Comparison of ENCODE assay signal across 14 cellular contexts in genomic region chr7:1046722-1047679, GRCh38. TPM values are rescaled to one million over a fixed set of nuclear protein-coding genes. Genes with fewer than 3 reads are reported as not detected.
DNase-seq lines count a peak whose midpoint lies in the region; TF ChIP-seq lines count a peak whose summit lies in the region.
"Had no signal": no experiment of that assay in that cellular context is flagged by ENCODE, and none has a peak within 500 bp of the region (broad histone marks: within the 10 kb centered on the region; RNA-seq: fewer than 3 reads in every experiment).

No MANE protein-coding gene starts in this region.

- peaks cover 73% of the 10 kb centered on the region for H3K4me1 Mint-ChIP-seq in brain

- H3K27me3 ChIP-seq in SK-N-SH (ENCODE audit: insufficient read depth): no peaks in the 10 kb centered on the region
- no peaks in the 10 kb centered on the region for H3K27me3 ChIP-seq in parathyroid adenoma (ENCODE audit: control insufficient read depth, insufficient read depth, low read length)
- H3K27me3 ChIP-seq: SJSA1 had no signal

- peaks cover 0 to 5% (median 0%) of the 10 kb centered on the region in 5 experiments for H3K9me3 Mint-ChIP-seq in brain

- TF ChIP-seq EP300 in SK-N-SH (IDR thresholded peaks at IDR 0.05; ENCODE audit: borderline replicate concordance in 1 of 2, low read depth in 1 of 2, low read length in 1 of 2): peak in 1 of 2 experiments; percentile 38; a peak in 1 of 4 replicates

- H3K27me3 Mint-ChIP-seq in brain: no peaks in the 10 kb centered on the region

- H4K20me1 ChIP-seq in SK-N-SH (ENCODE audit: insufficient read depth): peaks cover 40% of the 10 kb centered on the region

- H3K4me2 ChIP-seq in SK-N-SH (no peak overlapping the region), parathyroid adenoma (ENCODE audit: low read length) (peak overlapping the region; percentile 40)
- H3K4me2 ChIP-seq: KMS-11 had no signal

- H3K4me3 ChIP-seq in SK-N-SH (ENCODE audit: low read depth in 2 of 2, low read length in 1 of 2) (no peak overlapping the region), parathyroid adenoma (ENCODE audit: low read depth, low read length) (no peak overlapping the region)
- H3K4me3 ChIP-seq: SJSA1 had no signal

- POLR2A ChIA-PET in SK-N-SH (lab: Yijun Ruan, JAX): no interaction called here

- no peak overlapping the region for H3K9ac ChIP-seq in SK-N-SH
- no peak overlapping the region for H3K9ac ChIP-seq in parathyroid adenoma
- H3K9ac ChIP-seq: KMS-11 had no signal

- TF ChIP-seq CTCF in SK-N-SH (IDR thresholded peaks at IDR 0.05): no peak
- TF ChIP-seq CTCF in brain (conservative IDR thresholded peaks at IDR 0.05): no peak
- no peak for TF ChIP-seq CTCF in parathyroid adenoma (IDR thresholded peaks at IDR 0.05)

- H3K9me3 ChIP-seq in SK-N-SH: no peaks in the 10 kb centered on the region
- no peaks in the 10 kb centered on the region for H3K9me3 ChIP-seq in parathyroid adenoma (ENCODE audit: control insufficient read depth, low read length)
- H3K9me3 ChIP-seq: SJSA1 had no signal

- peaks cover 10 to 54% of the 10 kb centered on the region in 2 experiments for H3K4me1 ChIP-seq in SK-N-SH (ENCODE audit: control insufficient read depth in 1 of 2, insufficient read depth in 2 of 2, low read depth in 1 of 2, low read length in 1 of 2)
- peaks cover 29% of the 10 kb centered on the region for H3K4me1 ChIP-seq in parathyroid adenoma

- no peaks in the 10 kb centered on the region for H3K36me3 Mint-ChIP-seq in brain

- H2AFZ ChIP-seq in SK-N-SH (ENCODE audit: low read depth) (no peak overlapping the region), parathyroid adenoma (no peak overlapping the region)

- CTCF ChIA-PET in SK-N-SH (lab: Yijun Ruan, JAX): interaction anchor here (0.6 to 27.8 kb wide), 11 partner anchors 9 to 320 kb away, joined by 3 to 756 read pairs (median 4); partner anchors contain the start of genes DNAAF5, GPER1 and PRKAR1B

- H3K79me2 ChIP-seq in SK-N-SH (ENCODE audit: insufficient read depth): no peaks in the 10 kb centered on the region; the same call in 1 of the 2 replicates
- H3K79me2 ChIP-seq in parathyroid adenoma: peaks cover 21% of the 10 kb centered on the region

- H3K9me2 ChIP-seq in SK-N-SH: no peaks in the 10 kb centered on the region

- TF ChIP-seq RAD21 in SK-N-SH (IDR thresholded peaks at IDR 0.05; ENCODE audit: low read length): no peak

- H3K27ac Mint-ChIP-seq in brain: peak overlapping the region; percentile 38 to 86 (median 53)

- H3F3A ChIP-seq in SK-N-SH (replicated peaks; ENCODE audit: insufficient read depth): peaks cover 16% of the 10 kb centered on the region

- H3K36me3 ChIP-seq in SK-N-SH (replicated peaks in 1 of 2; ENCODE audit: control insufficient read depth in 1 of 2, insufficient read depth in 2 of 2, low read length in 1 of 2) (no peaks in the 10 kb centered on the region), parathyroid adenoma (ENCODE audit: control insufficient read depth, insufficient read depth, low read length) (no peaks in the 10 kb centered on the region)

- 89% methylated on average over 15 of the region's 15 CpGs for WGBS in SK-N-SH (ENCODE audit: low lambda C conversion rate)

- peak overlapping the region; percentile 30 to 95 (median 75) for H3K4me3 Mint-ChIP-seq in brain

- DNase-seq in activated CD4-positive, alpha-beta T cell treated with anti-CD3 and anti-CD28 coated beads for 1 hour: peak; percentile 35
- DNase-seq in activated CD4-positive, alpha-beta T cell treated with anti-CD3 and anti-CD28 coated beads, Interleukin-2, amount 50 U/mL, for 48 hours: no peak
- DNase-seq in SK-N-SH (peak; percentile 74), GM03348 (ENCODE audit: low spot score) (no peak), COR-L47 (lab: John Stamatoyannopoulos, UW) (no peak), NCI-H345 (lab: John Stamatoyannopoulos, UW) (no peak)
- DNase-seq: GF-D8, head of caudate nucleus, mesenchymal stem cell, NCI-H446 had no signal

- peak overlapping the region in 1 of 2 experiments; percentile 56; a peak in 1 of 4 replicates for H3K27ac ChIP-seq in SK-N-SH (ENCODE audit: low read depth in 2 of 2, low read length in 1 of 2)
- peak overlapping the region; percentile 12 for H3K27ac ChIP-seq in parathyroid adenoma
- H3K27ac ChIP-seq: KMS-11, SJSA1 had no signal

TF ChIP-seq in SK-N-SH, 30 proteins besides CTCF, POLR2A, EP300 and RAD21:
- TF ChIP-seq MXI1 (IDR thresholded peaks at IDR 0.05; ENCODE audit: low read depth, low read length) (peak; percentile 96), GABPA (IDR thresholded peaks at IDR 0.05; ENCODE audit: low read depth) (no peak), GATA2 (CRISPR knock-in tag; IDR thresholded peaks at IDR 0.05) (peak; percentile 90), CHD2 (IDR thresholded peaks at IDR 0.05; ENCODE audit: low read length, partially characterized antibody) (peak; percentile 28), ELF1 (IDR thresholded peaks at IDR 0.05) (no peak), RCOR1 (IDR thresholded peaks at IDR 0.05; ENCODE audit: low read length) (peak; percentile 23; the same call in 1 of the 2 replicates), SIN3A (IDR thresholded peaks at IDR 0.05; ENCODE audit: borderline replicate concordance, low read depth, low read length) (no peak)

RNA-seq across cellular contexts. Expression of gene GPR146, which starts 2.7 kb away (rescaled TPM):
- polyA plus RNA-seq in SK-N-SH (2012; rRNA removed) (1.4 and 2.0 TPM in 2 replicates), brain (ENCODE audit: insufficient read depth, low read depth, low replicate concordance) (10.5 TPM)
- 0.95 and 1.3 TPM in 2 replicates for polyA plus RNA-seq in SK-N-SH (2012; cell fraction: cytosol; rRNA removed)
- 1.5 and 2.0 TPM in 2 replicates for polyA plus RNA-seq in SK-N-SH (2012; cell fraction: nucleus; rRNA removed)

RNA-seq across cellular contexts. Expression of gene GPER1, which starts 40.9 kb away (rescaled TPM):
- polyA plus RNA-seq in SK-N-SH (2012; rRNA removed) (4.0 and 6.4 TPM in 2 replicates), brain (ENCODE audit: insufficient read depth, low read depth, low replicate concordance) (10.9 TPM)
- 2.2 and 4.1 TPM in 2 replicates for polyA plus RNA-seq in SK-N-SH (2012; cell fraction: cytosol; rRNA removed)
- polyA plus RNA-seq in SK-N-SH (2012; cell fraction: nucleus; rRNA removed): 4.3 and 5.5 TPM in 2 replicates

Comparison
In these comparisons a context has a peak if more than half of its experiments do, and no peak if none do; other contexts are left out.
1. DNase-seq: peak in activated CD4-positive, alpha-beta T cell treated with anti-CD3 and anti-CD28 coated beads for 1 hour (single experiment) and SK-N-SH (single experiment); none in activated CD4-positive, alpha-beta T cell treated with anti-CD3 and anti-CD28 coated beads, Interleukin-2, amount 50 U/mL, for 48 hours (0 of 2), GM03348 (single experiment), COR-L47 (single experiment) and NCI-H345 (single experiment).